Comparison of ENCODE assay signal across 8 cellular contexts in the genomic region with DNA sequence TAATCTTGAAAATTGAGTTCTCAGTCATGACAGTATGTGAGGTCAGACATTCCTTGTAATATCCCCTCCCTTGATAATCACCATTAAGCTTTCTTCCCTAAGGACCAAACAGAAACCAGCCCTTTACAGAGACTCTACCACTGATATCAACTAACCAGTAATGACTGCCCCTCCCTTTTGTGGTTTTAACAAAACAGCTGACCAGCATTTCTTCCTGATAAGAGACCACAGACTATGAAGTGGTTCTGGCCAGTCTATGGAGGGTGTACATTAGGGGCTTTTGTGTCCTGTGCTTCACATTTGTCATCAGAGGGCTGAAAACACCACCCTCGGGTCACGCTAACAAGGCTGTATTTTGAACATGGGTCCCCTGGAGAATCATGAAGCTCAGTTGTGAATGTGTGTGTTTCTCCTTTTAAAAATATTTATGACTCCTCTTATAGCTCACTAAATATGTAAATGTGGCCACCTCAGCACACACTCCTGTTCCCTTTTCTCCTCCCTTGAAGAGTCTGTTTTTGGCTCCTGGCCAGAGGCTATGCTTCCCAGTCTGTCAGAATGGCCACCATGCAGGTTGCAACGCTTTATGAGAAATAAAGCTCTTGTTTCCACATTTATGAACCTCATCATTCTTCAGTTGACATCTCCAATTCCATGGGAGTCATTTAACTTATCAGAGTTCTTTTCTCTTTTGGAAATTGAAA.
A peak's percentile ranks its signal among the peaks of the same experiment; 100 is the strongest.
DNase-seq lines count a peak whose midpoint lies in the region; ATAC-seq and TF ChIP-seq lines count a peak whose summit lies in the region.

No MANE protein-coding gene starts in this region.

- no peaks in the 10 kb centered on the region for H3K4me1 ChIP-seq in fibroblast of lung (ENCODE audit: control insufficient read depth, extremely low read depth, insufficient read depth, low read length)

- no peaks in the 10 kb centered on the region for H3K9me3 ChIP-seq in fibroblast of lung (ENCODE audit: control insufficient read depth, insufficient read depth, low read depth, low read length)

- POLR2A ChIA-PET in GM10248 (lab: Yijun Ruan, JAX) = no interaction called here

- no peaks in the 10 kb centered on the region for H3K27me3 ChIP-seq in fibroblast of lung (ENCODE audit: control insufficient read depth, insufficient read depth, low read length)

- H3K79me2 ChIP-seq in fibroblast of lung (ENCODE audit: control insufficient read depth, insufficient read depth, low read length) = no peaks in the 10 kb centered on the region

- H3K4me3 ChIP-seq in fibroblast of lung (replicated peaks in 1 of 4; ENCODE audit: control extremely low read depth in 1 of 4, insufficient read depth in 1 of 4, low read depth in 3 of 4, low read length in 4 of 4) = no peak overlapping the region

- TF ChIP-seq CTCF in fibroblast of lung (conservative IDR thresholded peaks at IDR 0.05 in 1 of 2, IDR thresholded peaks at IDR 0.05 in 1 of 2; ENCODE audit: low read depth in 1 of 2, low read length in 2 of 2) = no peak
- TF ChIP-seq CTCF in GM10248 (IDR thresholded peaks at IDR 0.05; ENCODE audit: control extremely low read depth, extremely low read depth, low read depth, missing control alignments) = no peak

- DNase-seq in EL = peak; percentile 4
- peak; percentile 72 for DNase-seq in NCI-H1105 treated with DMSO at 0.1 percent for 48 hours (lab: John Stamatoyannopoulos, UW)
- DNase-seq in fibroblast of lung (ENCODE audit: low read depth in 2 of 2) = peak; percentile 32 to 83
- DNase-seq in AG08396 (ENCODE audit: low spot score) = no peak
- DNase-seq in GM10248 (ENCODE audit: extremely low spot score) = no peak
- no peak for DNase-seq in Right ventricle myocardium superior
- no peak for DNase-seq in NAMALWA (ENCODE audit: low spot score)

- CTCF ChIA-PET in GM10248 (lab: Yijun Ruan, JAX) = interaction anchor here (0.7 to 3.8 kb wide), 43 partner anchors 10 to 762 kb away, joined by 3 to 36 read pairs (median 4); a partner anchor contains a TSS

- H4K20me1 ChIP-seq in fibroblast of lung (ENCODE audit: control insufficient read depth, extremely low read depth, insufficient read depth, low read length) = no peaks in the 10 kb centered on the region

- no peak overlapping the region for H3K4me2 ChIP-seq in fibroblast of lung (ENCODE audit: extremely low read depth, insufficient read depth, low read length)

- ATAC-seq in HG02610 (IDR thresholded peaks at IDR 0.05; ENCODE audit: unreplicated experiment) (peak; percentile 52), Right ventricle myocardium superior (ENCODE audit: poor library complexity) (no peak)

- no peaks in the 10 kb centered on the region for H3K36me3 ChIP-seq in fibroblast of lung (ENCODE audit: control insufficient read depth, insufficient read depth, low read length)

- H3K27ac ChIP-seq in fibroblast of lung (ENCODE audit: insufficient read depth, low read length) = no peak overlapping the region

- H2AFZ ChIP-seq in fibroblast of lung (ENCODE audit: low read length) = no peak overlapping the region

- intact Hi-C loops in Right ventricle myocardium superior (cut with DNase I) = loop anchor here (2.0 kb wide), 1 partner anchor 233 kb away; no protein-coding TSS in a partner anchor

- no peak overlapping the region for H3K9ac ChIP-seq in fibroblast of lung (ENCODE audit: insufficient read depth, low read length)

Comparison
In these comparisons a context has a peak if more than half of its experiments do, and no peak if none do; other contexts are left out.
1. DNase-seq: peak in EL (single experiment), NCI-H1105 treated with DMSO at 0.1 percent for 48 hours (single experiment) and fibroblast of lung (2 of 2); none in AG08396 (single experiment), GM10248 (single experiment), Right ventricle myocardium superior (single experiment) and NAMALWA (single experiment).